20 cellular contexts compared by ENCODE assay signal in genomic region chr5:125012727-125013451, GRCh38.
DNase-seq lines count a peak whose midpoint lies in the region; ATAC-seq, FAIRE-seq and TF ChIP-seq lines count a peak whose summit lies in the region.
"Had no signal": no experiment of that assay in that cellular context is flagged by ENCODE, and none has a peak within 500 bp of the region (broad histone marks: within the 10 kb centered on the region; RNA-seq: fewer than 3 reads in every experiment).

No MANE protein-coding gene starts in this region.

- peak; percentile 21 for DNase-seq in Caki2 (ENCODE audit: low read depth)
- DNase-seq in keratinocyte (ENCODE audit: low read depth, low spot score), result no peak
- DNase-seq in neural progenitor cell (ENCODE audit: low spot score), result no peak
- no peak for DNase-seq in EL
- DNase-seq in NCI-H1048 (lab: John Stamatoyannopoulos, UW), result no peak
- no peak for DNase-seq in HUDEP-2 (lab: John Stamatoyannopoulos, UW; ENCODE audit: unreplicated experiment in 76 of 76)
- DNase-seq: activated CD4-positive, alpha-beta memory T cell treated with anti-CD3 and anti-CD28 coated beads for 36 hours; AML-193; DMS79 treated with DMSO at 0.1 percent for 48 hours; endodermal cell; foreskin melanocyte; NCI-H187; NCI-H510A; PC-3; posterior cingulate gyrus; stomach; uterus had no signal

- H4K20me1 ChIP-seq in keratinocyte (ENCODE audit: control insufficient read depth, extremely low read depth, insufficient read depth, low read length), result no peaks in the 10 kb centered on the region
- H4K20me1 ChIP-seq in neural progenitor cell (ENCODE audit: low read depth), result no peaks in the 10 kb centered on the region

- peak overlapping the region; percentile 78 for H2AFZ ChIP-seq in keratinocyte (ENCODE audit: control insufficient read depth, low read length)
- H2AFZ ChIP-seq in neural progenitor cell (replicated peaks), result peak overlapping the region; percentile 21

- in situ Hi-C loops in Caki2 (cut with HindIII; ENCODE audit: low pct_unique_long_range_greater_than_20kb, low sequenced_read_pairs), result no loop called here

- peak; percentile 83 for FAIRE-seq in keratinocyte (lab: Jason Lieb, UNC)

- H3K9me1 ChIP-seq in keratinocyte (ENCODE audit: control insufficient read depth, extremely low read depth, insufficient read depth, low read length), result no peaks in the 10 kb centered on the region

- no peaks in the 10 kb centered on the region for H3K27me3 ChIP-seq in keratinocyte (ENCODE audit: control insufficient read depth, extremely low read depth, insufficient read depth, low read length)
- H3K27me3 ChIP-seq in neural progenitor cell, result no peaks in the 10 kb centered on the region
- H3K27me3 ChIP-seq: stomach had no signal

- H3K4me2 ChIP-seq in keratinocyte (ENCODE audit: control insufficient read depth, extremely low read depth, insufficient read depth, low read depth, low read length), result peak overlapping the region; percentile 63
- no peak overlapping the region for H3K4me2 ChIP-seq in neural progenitor cell

- no peak for TF ChIP-seq CTCF in VCaP (conservative IDR thresholded peaks at IDR 0.05)
- no peak for TF ChIP-seq CTCF in keratinocyte (optimal IDR thresholded peaks at IDR 0.05 in 1 of 3, IDR thresholded peaks at IDR 0.05 in 1 of 3, conservative IDR thresholded peaks at IDR 0.05 in 1 of 3; ENCODE audit: extremely low read depth in 1 of 3, insufficient read depth in 2 of 3, low read length in 3 of 3)
- TF ChIP-seq CTCF in neural progenitor cell (IDR thresholded peaks at IDR 0.05), result no peak

- peak overlapping the region; percentile 20 for H3K27ac Mint-ChIP-seq in neural progenitor cell
- H3K27ac Mint-ChIP-seq: activated CD4-positive, alpha-beta memory T cell treated with anti-CD3 and anti-CD28 coated beads for 36 hours; endodermal cell had no signal

- peaks cover 3% of the 10 kb centered on the region for H3K9me3 Mint-ChIP-seq in neural progenitor cell
- H3K9me3 Mint-ChIP-seq: activated CD4-positive, alpha-beta memory T cell treated with anti-CD3 and anti-CD28 coated beads for 36 hours; central memory CD8-positive, alpha-beta T cell; endodermal cell had no signal

- peaks cover 2% of the 10 kb centered on the region for H3F3A ChIP-seq in neural progenitor cell (ENCODE audit: low read depth)

- no peaks in the 10 kb centered on the region for H3K9me3 ChIP-seq in keratinocyte (ENCODE audit: control insufficient read depth, low read depth, low read length)
- no peaks in the 10 kb centered on the region for H3K9me3 ChIP-seq in neural progenitor cell (ENCODE audit: low read depth)
- H3K9me3 ChIP-seq: stomach, uterus had no signal

- peaks cover 62% of the 10 kb centered on the region for H3K4me1 Mint-ChIP-seq in neural progenitor cell
- H3K4me1 Mint-ChIP-seq: central memory CD8-positive, alpha-beta T cell had no signal

- H3K4me1 ChIP-seq in keratinocyte (ENCODE audit: control insufficient read depth, extremely low read depth, insufficient read depth, low read length) (peaks cover 6% of the 10 kb centered on the region), neural progenitor cell (peaks cover 12% of the 10 kb centered on the region)
- H3K4me1 ChIP-seq: uterus had no signal

- H3K9ac ChIP-seq in keratinocyte (ENCODE audit: control insufficient read depth, extremely low read depth, insufficient read depth, low read length) (no peak overlapping the region), neural progenitor cell (no peak overlapping the region)

- H3K79me2 ChIP-seq in keratinocyte (ENCODE audit: control insufficient read depth, insufficient read depth, low read length), result no peaks in the 10 kb centered on the region
- H3K79me2 ChIP-seq in neural progenitor cell (ENCODE audit: low read depth), result no peaks in the 10 kb centered on the region

- no peak overlapping the region for H3K4me3 Mint-ChIP-seq in neural progenitor cell
- H3K4me3 Mint-ChIP-seq: activated CD4-positive, alpha-beta memory T cell treated with anti-CD3 and anti-CD28 coated beads for 36 hours; central memory CD8-positive, alpha-beta T cell; endodermal cell had no signal

- dilution Hi-C loops in keratinocyte (cut with MboI; ENCODE audit: extremely low pct_ligation_motif_present, low sequenced_read_pairs), result no loop called here

- H3K4me3 ChIP-seq in keratinocyte (ENCODE audit: control insufficient read depth in 2 of 3, extremely low read depth in 1 of 3, insufficient read depth in 2 of 3, low read depth in 1 of 3, low read length in 3 of 3) (no peak overlapping the region), neural progenitor cell (no peak overlapping the region)
- H3K4me3 ChIP-seq: stomach, uterus had no signal

- H3K36me3 Mint-ChIP-seq in neural progenitor cell, result peaks cover 5% of the 10 kb centered on the region
- H3K36me3 Mint-ChIP-seq: activated CD4-positive, alpha-beta memory T cell treated with anti-CD3 and anti-CD28 coated beads for 36 hours had no signal

- H3K27ac ChIP-seq in VCaP, result peak overlapping the region; percentile 85
- H3K27ac ChIP-seq in keratinocyte (ENCODE audit: control insufficient read depth, insufficient read depth, low read length), result no peak overlapping the region
- no peak overlapping the region for H3K27ac ChIP-seq in neural progenitor cell
- H3K27ac ChIP-seq: stomach, uterus had no signal

- H3K36me3 ChIP-seq in keratinocyte (ENCODE audit: control insufficient read depth in 2 of 2, extremely low read depth in 1 of 2, insufficient read depth in 2 of 2, low read length in 2 of 2) (no peaks in the 10 kb centered on the region), neural progenitor cell (no peaks in the 10 kb centered on the region)
- H3K36me3 ChIP-seq: stomach, uterus had no signal

- no peak for ATAC-seq in HG03139 (IDR thresholded peaks at IDR 0.05; ENCODE audit: unreplicated experiment)

- H3K27me3 Mint-ChIP-seq in neural progenitor cell (ENCODE audit: insufficient read depth, low read depth), result no peaks in the 10 kb centered on the region
- H3K27me3 Mint-ChIP-seq: activated CD4-positive, alpha-beta memory T cell treated with anti-CD3 and anti-CD28 coated beads for 36 hours; central memory CD8-positive, alpha-beta T cell had no signal
